ENCODE assay signal across 30 cellular contexts in genomic region chr18:1006965-1007364, GRCh38.
DNase-seq lines count a peak whose midpoint lies in the region; ATAC-seq, FAIRE-seq and TF ChIP-seq lines count a peak whose summit lies in the region.
"Had no signal": no experiment of that assay in that cellular context is flagged by ENCODE, and none has a peak within 500 bp of the region (broad histone marks: within the 10 kb centered on the region; RNA-seq: fewer than 3 reads in every experiment).

No MANE protein-coding gene starts in this region.

- H3K27me3 ChIP-seq in K562 (ENCODE audit: control insufficient read depth in 2 of 2, insufficient read depth in 2 of 2, low read length in 2 of 2) = no peaks in the 10 kb centered on the region
- H3K27me3 ChIP-seq: BE2C; BLaER1; BLaER1 treated with 17β-estradiol and CSF1 and Interleukin-3, amounts not matched to agents 10 nM and 100 nM had no signal

- WGBS in K562 (ENCODE audit: insufficient coverage, low coverage, missing lambda C conversion rate) = under 1% methylated on average over 6 of the region's 6 CpGs

- TF ChIP-seq POLR2A in K562 (conservative IDR thresholded peaks at IDR 0.05) = no peak

- no peak for TF ChIP-seq RAD21 in K562 (CRISPR knock-in tag; conservative IDR thresholded peaks at IDR 0.05 in 1 of 2, IDR thresholded peaks at IDR 0.05 in 1 of 2)

- H4K20me1 ChIP-seq in K562 (replicated peaks; ENCODE audit: control insufficient read depth, insufficient read depth, low read length) = peaks cover 10% of the 10 kb centered on the region; the same call in 1 of the 2 replicates
- H4K20me1 ChIP-seq: BLaER1; BLaER1 treated with 17β-estradiol and CSF1 and Interleukin-3, amounts not matched to agents 10 nM and 100 nM had no signal

- peak in 1 of 4 experiments; percentile 47 for DNase-seq in K562 (ENCODE audit: extremely low read depth in 1 of 4, low spot score in 3 of 4)
- no peak for DNase-seq in urothelium cell line (ENCODE audit: low spot score)
- DNase-seq in HEK293T (ENCODE audit: extremely low spot score) = no peak
- DNase-seq in left lobe of liver (ENCODE audit: low spot score) = no peak
- DNase-seq: 8988T; ACHN; AML-193; BE2C; C1 segment of cervical spinal cord; Caco-2; Calu3; CD4-positive, alpha-beta memory T cell; CD4-positive, alpha-beta T cell; CD4-positive, CD25-positive, alpha-beta regulatory T cell; CD8-positive, alpha-beta memory T cell; CD8-positive, alpha-beta T cell; COR-L47; DMS 273 treated with DMSO at 0.1 percent for 48 hours; DMS153; DMS79; DMS79 treated with DMSO at 0.1 percent for 48 hours; DND-41; EL had no signal

- ATAC-seq in K562 (peak; percentile 53; the same call in 1 of the 3 replicates), left lobe of liver (no peak)
- ATAC-seq: A549; CD8-positive, alpha-beta T cell had no signal

- no peaks in the 10 kb centered on the region for H3K9me3 ChIP-seq in K562 (replicated peaks; ENCODE audit: control insufficient read depth, insufficient read depth, low read depth, low read length)
- H3K9me3 ChIP-seq: A549, BE2C, BLaER1, Caco-2 had no signal

- in situ Hi-C loops in K562 (cut with MboI) = no loop called here

- H3K9me1 ChIP-seq in K562 (ENCODE audit: control insufficient read depth, insufficient read depth, low read length) = no peaks in the 10 kb centered on the region

- FAIRE-seq in K562 (lab: Jason Lieb, UNC) (no peak), urothelium cell line (lab: Jason Lieb, UNC) (peak; percentile 70)
- FAIRE-seq: A204.1, A549, D721Med had no signal

- no peaks in the 10 kb centered on the region for H3K36me3 ChIP-seq in K562 (ENCODE audit: control insufficient read depth, insufficient read depth, low read length)
- H3K36me3 ChIP-seq: BE2C; BLaER1; BLaER1 treated with 17β-estradiol and CSF1 and Interleukin-3, amounts not matched to agents 10 nM and 100 nM had no signal

- BruUV-seq in K562 (replicated peaks; lab: Mats Ljungman, UMichigan) = no TSS peak

- H3K27ac ChIP-seq in K562 (ENCODE audit: extremely low read depth, low read depth, low read length) = no peak overlapping the region
- H3K27ac ChIP-seq: 22Rv1; A549; BLaER1; BLaER1 treated with 17β-estradiol and CSF1 and Interleukin-3, amounts not matched to agents 10 nM and 100 nM; C4-2B had no signal

- peaks cover 0 to 27% of the 10 kb centered on the region in 2 experiments; a peak in 3 of 5 replicates for H3K4me1 ChIP-seq in K562 (replicated peaks in 1 of 2; ENCODE audit: control insufficient read depth in 2 of 2, insufficient read depth in 2 of 2, low read length in 2 of 2)
- H3K4me1 ChIP-seq: A549; BE2C; BLaER1; BLaER1 treated with 17β-estradiol and CSF1 and Interleukin-3, amounts not matched to agents 10 nM and 100 nM; Caco-2 had no signal

- CTCF ChIA-PET in K562 (lab: Yijun Ruan, JAX; ENCODE audit: low intra/inter-chr PET ratio) (no interaction called here), HEK293T (lab: Yijun Ruan, JAX) (no interaction called here)

- no peak overlapping the region for H3K4me3 ChIP-seq in K562
- H3K4me3 ChIP-seq: A549; BLaER1; BLaER1 treated with 17β-estradiol and CSF1 and Interleukin-3, amounts not matched to agents 10 nM and 100 nM had no signal

- no peak for TF ChIP-seq CTCF in K562 (IDR thresholded peaks at IDR 0.05 in 2 of 3, conservative IDR thresholded peaks at IDR 0.05 in 1 of 3; ENCODE audit: insufficient read depth in 2 of 3, low read depth in 1 of 3, low read length in 3 of 3)

- intact Hi-C loops in K562 (cut with micrococcal nuclease) = loop anchor here (1.0 kb wide), 1 partner anchor 55 kb away; no protein-coding TSS in a partner anchor

- POLR2A ChIA-PET in K562 (lab: Yijun Ruan, JAX) (interaction anchor here (0.7 kb wide), 1 partner anchor 14 kb away, joined by 3 read pairs; no protein-coding TSS in a partner anchor), HEK293T (lab: Yijun Ruan, JAX) (no interaction called here)

- H3K79me2 ChIP-seq in K562 (ENCODE audit: control insufficient read depth, insufficient read depth, low read length) = no peaks in the 10 kb centered on the region

- no peak overlapping the region for H3K4me2 ChIP-seq in K562 (ENCODE audit: insufficient read depth, low read length)
- H3K4me2 ChIP-seq: A549; BLaER1; BLaER1 treated with 17β-estradiol and CSF1 and Interleukin-3, amounts not matched to agents 10 nM and 100 nM had no signal

- H2AFZ ChIP-seq in K562 (ENCODE audit: low read depth, low read length) = no peak overlapping the region

- H3K9ac ChIP-seq in K562 (ENCODE audit: insufficient read depth in 1 of 2, low read depth in 2 of 2, low read length in 2 of 2) = no peak overlapping the region
- H3K9ac ChIP-seq: BLaER1; BLaER1 treated with 17β-estradiol and CSF1 and Interleukin-3, amounts not matched to agents 10 nM and 100 nM had no signal

- TF ChIP-seq EP300 in K562 (IDR thresholded peaks at IDR 0.05; ENCODE audit: low read length) = peak; percentile 69

TF ChIP-seq in K562, 482 proteins besides CTCF, POLR2A, EP300 and RAD21 (continues in another document):
- peak; percentile 47; the same call in 1 of the 2 replicates for TF ChIP-seq TAL1 (IDR thresholded peaks at IDR 0.05)
- peak; percentile 46; the same call in 1 of the 2 replicates for TF ChIP-seq RNF2 (IDR thresholded peaks at IDR 0.05)
- TF ChIP-seq E2F4 (CRISPR knock-in tag; IDR thresholded peaks at IDR 0.05; ENCODE audit: low read depth) = no peak
- peak; percentile 62 for TF ChIP-seq CREM (IDR thresholded peaks at IDR 0.05; ENCODE audit: low read depth)
- TF ChIP-seq MIER1 (IDR thresholded peaks at IDR 0.05; ENCODE audit: low read depth) = no peak
- peak; percentile 66; the same call in 1 of the 2 replicates for TF ChIP-seq KLF16 (IDR thresholded peaks at IDR 0.05)
- TF ChIP-seq TEAD4 (IDR thresholded peaks at IDR 0.05; ENCODE audit: low read length) = peak; percentile 56
- no peak for TF ChIP-seq TEAD4 (CRISPR knock-in tag; IDR thresholded peaks at IDR 0.05; ENCODE audit: borderline replicate concordance)
- TF ChIP-seq NFE2 (IDR thresholded peaks at IDR 0.05; ENCODE audit: low read depth) = peak; percentile 50; the same call in 1 of the 2 replicates
- TF ChIP-seq ZNF586 (CRISPR knock-in tag; conservative IDR thresholded peaks at IDR 0.05) = no peak
- peak in 1 of 2 experiments; percentile 71; a peak in 1 of 4 replicates for TF ChIP-seq RCOR1 (IDR thresholded peaks at IDR 0.05; ENCODE audit: borderline replicate concordance in 1 of 2, low read depth in 2 of 2, low read length in 2 of 2)
- TF ChIP-seq ATF1 (CRISPR knock-in tag; IDR thresholded peaks at IDR 0.05) = no peak
- peak; percentile 32; the same call in 1 of the 2 replicates for TF ChIP-seq ATF1 (tag; IDR thresholded peaks at IDR 0.05)
- peak; percentile 42 for TF ChIP-seq CCNT2 (IDR thresholded peaks at IDR 0.05; ENCODE audit: borderline replicate concordance, extremely low read depth, insufficient read length, low read depth, low read length)

TF ChIP-seq in HEK293T, 16 proteins besides CTCF, POLR2A, EP300 and RAD21:
- TF ChIP-seq FOXK2 (IDR thresholded peaks at IDR 0.05) (no peak), BHLHE40 (IDR thresholded peaks at IDR 0.05; ENCODE audit: borderline replicate concordance) (no peak), PKNOX1 (IDR thresholded peaks at IDR 0.05) (no peak), ARNT (IDR thresholded peaks at IDR 0.05) (no peak), CTBP1 (IDR thresholded peaks at IDR 0.05; ENCODE audit: borderline replicate concordance) (no peak), ZNF384 (IDR thresholded peaks at IDR 0.05) (no peak), FOXA1 (IDR thresholded peaks at IDR 0.05) (no peak)
